In genomic region chr17:82458130-82458884, GRCh38 we compare ENCODE assay signal across 1 cellular context.
TF ChIP-seq lines count a peak whose summit lies in the region.

Gene NARF (plus strand): TSS chr17:82458741. CDS start chr17:82458804, 63 bp downstream.

TF ChIP-seq in WTC11, 78 proteins besides CTCF, POLR2A, EP300 and RAD21 (continued from another document):
- TF ChIP-seq HMGXB4 (CRISPR knock-in tag; IDR thresholded peaks at IDR 0.05) = peak; percentile 60; the same call in 1 of the 2 replicates
- TF ChIP-seq, protein P1, sequence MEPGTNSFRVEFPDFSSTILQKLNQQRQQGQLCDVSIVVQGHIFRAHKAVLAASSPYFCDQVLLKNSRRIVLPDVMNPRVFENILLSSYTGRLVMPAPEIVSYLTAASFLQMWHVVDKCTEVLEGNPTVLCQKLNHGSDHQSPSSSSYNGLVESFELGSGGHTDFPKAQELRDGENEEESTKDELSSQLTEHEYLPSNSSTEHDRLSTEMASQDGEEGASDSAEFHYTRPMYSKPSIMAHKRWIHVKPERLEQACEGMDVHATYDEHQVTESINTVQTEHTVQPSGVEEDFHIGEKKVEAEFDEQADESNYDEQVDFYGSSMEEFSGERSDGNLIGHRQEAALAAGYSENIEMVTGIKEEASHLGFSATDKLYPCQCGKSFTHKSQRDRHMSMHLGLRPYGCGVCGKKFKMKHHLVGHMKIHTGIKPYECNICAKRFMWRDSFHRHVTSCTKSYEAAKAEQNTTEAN (CRISPR knock-in tag; IDR thresholded peaks at IDR 0.05) = 0 out of 2 replicates have a peak, but pooled peaks have one; percentile 63
- peak; percentile 21; the same call in 1 of the 2 replicates for TF ChIP-seq ZNF232 (CRISPR knock-in tag; IDR thresholded peaks at IDR 0.05)
- TF ChIP-seq FOXP4 (CRISPR knock-in tag; IDR thresholded peaks at IDR 0.05) = peak; percentile 74; the same call in 1 of the 2 replicates
- peak; percentile 53; the same call in 1 of the 2 replicates for TF ChIP-seq ARID4B (CRISPR knock-in tag; IDR thresholded peaks at IDR 0.05; ENCODE audit: borderline replicate concordance)
- 0 out of 2 replicates have a peak, but pooled peaks have one; percentile 15 for TF ChIP-seq ZNF281 (CRISPR knock-in tag; IDR thresholded peaks at IDR 0.05)
- no peak for TF ChIP-seq ZNF425 (CRISPR knock-in tag; conservative IDR thresholded peaks at IDR 0.05)
- peak; percentile 89 for TF ChIP-seq ETV6 (CRISPR knock-in tag; IDR thresholded peaks at IDR 0.05)
- TF ChIP-seq GABPB1 (CRISPR knock-in tag; IDR thresholded peaks at IDR 0.05) = peak; percentile 66; the same call in 1 of the 2 replicates
- TF ChIP-seq NR3C1 (CRISPR knock-in tag; conservative IDR thresholded peaks at IDR 0.05; ENCODE audit: low read depth) = no peak
- TF ChIP-seq, protein P2, sequence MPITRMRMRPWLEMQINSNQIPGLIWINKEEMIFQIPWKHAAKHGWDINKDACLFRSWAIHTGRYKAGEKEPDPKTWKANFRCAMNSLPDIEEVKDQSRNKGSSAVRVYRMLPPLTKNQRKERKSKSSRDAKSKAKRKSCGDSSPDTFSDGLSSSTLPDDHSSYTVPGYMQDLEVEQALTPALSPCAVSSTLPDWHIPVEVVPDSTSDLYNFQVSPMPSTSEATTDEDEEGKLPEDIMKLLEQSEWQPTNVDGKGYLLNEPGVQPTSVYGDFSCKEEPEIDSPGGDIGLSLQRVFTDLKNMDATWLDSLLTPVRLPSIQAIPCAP (CRISPR knock-in tag; IDR thresholded peaks at IDR 0.05) = 0 out of 2 replicates have a peak, but pooled peaks have one; percentile 32
- peak; percentile 65; the same call in 1 of the 2 replicates for TF ChIP-seq CREM (CRISPR knock-in tag; IDR thresholded peaks at IDR 0.05)
- TF ChIP-seq FOXK1 (CRISPR knock-in tag; IDR thresholded peaks at IDR 0.05) = peak; percentile 91
- peak; percentile 95 for TF ChIP-seq NFYB (CRISPR knock-in tag; conservative IDR thresholded peaks at IDR 0.05; ENCODE audit: low read depth)
